Comparison of ENCODE assay signal across 1 cellular context in the genomic region with DNA sequence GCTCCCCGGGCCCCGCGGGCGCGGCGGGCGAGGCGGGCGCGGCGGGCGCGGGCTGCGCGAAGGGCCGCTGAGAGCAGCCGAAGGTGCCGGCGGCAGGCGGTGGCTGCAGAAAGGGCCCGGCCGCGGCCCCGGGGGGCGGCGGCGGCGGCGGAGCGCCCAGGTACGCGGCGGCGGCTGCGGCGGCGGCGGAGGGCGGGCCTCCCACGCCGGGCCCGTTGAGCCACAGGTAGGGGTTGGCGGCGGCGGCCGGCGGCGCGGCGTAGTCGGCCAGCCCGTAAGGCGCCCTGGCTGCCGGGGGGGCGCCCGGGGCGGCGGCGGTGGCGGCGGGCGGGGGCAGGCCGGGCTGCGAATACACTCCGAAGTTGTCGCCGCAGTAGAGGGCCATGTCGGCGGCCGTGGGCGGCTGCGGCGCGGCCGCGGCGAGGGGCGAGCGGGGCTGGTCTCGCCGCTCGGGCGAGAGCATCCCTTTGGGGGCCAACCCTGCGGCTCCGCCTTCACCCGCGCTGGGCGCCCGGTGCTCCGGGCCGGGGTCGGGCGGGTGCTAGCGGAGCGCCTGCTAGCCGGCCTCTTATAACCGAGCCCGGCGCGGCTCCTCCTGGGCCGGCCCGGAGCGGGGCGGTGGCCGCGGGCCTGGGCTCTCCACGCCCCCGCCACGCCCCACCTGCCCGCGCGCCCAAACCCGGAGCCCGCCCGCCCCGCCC.
TF ChIP-seq lines count a peak whose summit lies in the region.

A gene (minus strand): TSS at position 543 of the 701 bp plus-strand sequence. CDS start 158 bp downstream, at position 385.

TF ChIP-seq in SK-N-SH treated with all-trans-retinoic acid at 6 μM for 48 hours, 23 proteins besides CTCF, POLR2A, EP300 and RAD21:
- TF ChIP-seq, protein P1, sequence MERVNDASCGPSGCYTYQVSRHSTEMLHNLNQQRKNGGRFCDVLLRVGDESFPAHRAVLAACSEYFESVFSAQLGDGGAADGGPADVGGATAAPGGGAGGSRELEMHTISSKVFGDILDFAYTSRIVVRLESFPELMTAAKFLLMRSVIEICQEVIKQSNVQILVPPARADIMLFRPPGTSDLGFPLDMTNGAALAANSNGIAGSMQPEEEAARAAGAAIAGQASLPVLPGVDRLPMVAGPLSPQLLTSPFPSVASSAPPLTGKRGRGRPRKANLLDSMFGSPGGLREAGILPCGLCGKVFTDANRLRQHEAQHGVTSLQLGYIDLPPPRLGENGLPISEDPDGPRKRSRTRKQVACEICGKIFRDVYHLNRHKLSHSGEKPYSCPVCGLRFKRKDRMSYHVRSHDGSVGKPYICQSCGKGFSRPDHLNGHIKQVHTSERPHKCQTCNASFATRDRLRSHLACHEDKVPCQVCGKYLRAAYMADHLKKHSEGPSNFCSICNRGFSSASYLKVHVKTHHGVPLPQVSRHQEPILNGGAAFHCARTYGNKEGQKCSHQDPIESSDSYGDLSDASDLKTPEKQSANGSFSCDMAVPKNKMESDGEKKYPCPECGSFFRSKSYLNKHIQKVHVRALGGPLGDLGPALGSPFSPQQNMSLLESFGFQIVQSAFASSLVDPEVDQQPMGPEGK (CRISPR knock-in tag; IDR thresholded peaks at IDR 0.05; ENCODE audit: borderline replicate concordance) = no peak
- no peak for TF ChIP-seq CSDC2 (CRISPR knock-in tag; IDR thresholded peaks at IDR 0.05)
- no peak for TF ChIP-seq OSR1 (CRISPR knock-in tag; IDR thresholded peaks at IDR 0.05)
- TF ChIP-seq, protein P2, sequence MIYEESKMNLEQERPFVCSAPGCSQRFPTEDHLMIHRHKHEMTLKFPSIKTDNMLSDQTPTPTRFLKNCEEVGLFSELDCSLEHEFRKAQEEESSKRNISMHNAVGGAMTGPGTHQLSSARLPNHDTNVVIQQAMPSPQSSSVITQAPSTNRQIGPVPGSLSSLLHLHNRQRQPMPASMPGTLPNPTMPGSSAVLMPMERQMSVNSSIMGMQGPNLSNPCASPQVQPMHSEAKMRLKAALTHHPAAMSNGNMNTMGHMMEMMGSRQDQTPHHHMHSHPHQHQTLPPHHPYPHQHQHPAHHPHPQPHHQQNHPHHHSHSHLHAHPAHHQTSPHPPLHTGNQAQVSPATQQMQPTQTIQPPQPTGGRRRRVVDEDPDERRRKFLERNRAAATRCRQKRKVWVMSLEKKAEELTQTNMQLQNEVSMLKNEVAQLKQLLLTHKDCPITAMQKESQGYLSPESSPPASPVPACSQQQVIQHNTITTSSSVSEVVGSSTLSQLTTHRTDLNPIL (CRISPR knock-in tag; IDR thresholded peaks at IDR 0.05; ENCODE audit: low read depth) = no peak
- TF ChIP-seq ZFP3 (CRISPR knock-in tag; IDR thresholded peaks at IDR 0.05) = no peak
- no peak for TF ChIP-seq ESRRG (CRISPR knock-in tag; IDR thresholded peaks at IDR 0.05)
- TF ChIP-seq TOX (CRISPR knock-in tag; IDR thresholded peaks at IDR 0.05; ENCODE audit: borderline replicate concordance) = no peak
- TF ChIP-seq ISL1 (CRISPR knock-in tag; IDR thresholded peaks at IDR 0.05) = no peak
- TF ChIP-seq ZC3H10 (CRISPR knock-in tag; IDR thresholded peaks at IDR 0.05) = no peak
- no peak for TF ChIP-seq PPARA (CRISPR knock-in tag; IDR thresholded peaks at IDR 0.05; ENCODE audit: borderline replicate concordance)
- TF ChIP-seq, protein P3, sequence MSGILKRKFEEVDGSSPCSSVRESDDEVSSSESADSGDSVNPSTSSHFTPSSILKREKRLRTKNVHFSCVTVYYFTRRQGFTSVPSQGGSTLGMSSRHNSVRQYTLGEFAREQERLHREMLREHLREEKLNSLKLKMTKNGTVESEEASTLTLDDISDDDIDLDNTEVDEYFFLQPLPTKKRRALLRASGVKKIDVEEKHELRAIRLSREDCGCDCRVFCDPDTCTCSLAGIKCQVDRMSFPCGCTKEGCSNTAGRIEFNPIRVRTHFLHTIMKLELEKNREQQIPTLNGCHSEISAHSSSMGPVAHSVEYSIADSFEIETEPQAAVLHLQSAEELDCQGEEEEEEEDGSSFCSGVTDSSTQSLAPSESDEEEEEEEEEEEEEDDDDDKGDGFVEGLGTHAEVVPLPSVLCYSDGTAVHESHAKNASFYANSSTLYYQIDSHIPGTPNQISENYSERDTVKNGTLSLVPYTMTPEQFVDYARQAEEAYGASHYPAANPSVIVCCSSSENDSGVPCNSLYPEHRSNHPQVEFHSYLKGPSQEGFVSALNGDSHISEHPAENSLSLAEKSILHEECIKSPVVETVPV (CRISPR knock-in tag; IDR thresholded peaks at IDR 0.05) = no peak
